13 cellular contexts compared by ENCODE assay signal in genomic region chr6:157860505-157860991, GRCh38. TPM values are rescaled to one million over a fixed set of nuclear protein-coding genes. Genes with fewer than 3 reads are reported as not detected.
DNase-seq lines count a peak whose midpoint lies in the region; TF ChIP-seq lines count a peak whose summit lies in the region.
"Had no signal": no experiment of that assay in that cellular context is flagged by ENCODE, and none has a peak within 500 bp of the region (broad histone marks: within the 10 kb centered on the region; RNA-seq: fewer than 3 reads in every experiment).

No MANE protein-coding gene starts in this region.

- peaks cover 23% of the 10 kb centered on the region for H3K4me1 Mint-ChIP-seq in activated CD4-positive, alpha-beta T cell treated with anti-CD3 and anti-CD28 coated beads, Interleukin-2, amount 10 ng/mL, durations not matched to agents 7 days and 5 days
- peaks cover 64% of the 10 kb centered on the region for H3K4me1 Mint-ChIP-seq in osteocyte (ENCODE audit: unreplicated experiment)

- no peak overlapping the region for H3K56ac ChIP-seq in mesendoderm (ENCODE audit: low read length)

- no peak overlapping the region for H2AK5ac ChIP-seq in mesendoderm (ENCODE audit: low read length)

- H3K27ac Mint-ChIP-seq in activated CD4-positive, alpha-beta T cell treated with anti-CD3 and anti-CD28 coated beads, Interleukin-2, amount 10 ng/mL, durations not matched to agents 7 days and 5 days = peak overlapping the region; percentile 26
- peak overlapping the region; percentile 56 for H3K27ac Mint-ChIP-seq in osteocyte (ENCODE audit: unreplicated experiment)

- POLR2A ChIA-PET in activated CD4-positive, alpha-beta T cell treated with anti-CD3 and anti-CD28 coated beads, Interleukin-2, amount 10 ng/mL, durations not matched to agents 7 days and 5 days (lab: Charles Lee) = no interaction called here

- H3K4me1 ChIP-seq in mesendoderm (ENCODE audit: control insufficient read depth, low read depth, low read length) = peaks cover 6% of the 10 kb centered on the region
- H3K4me1 ChIP-seq: breast epithelium had no signal

- WGBS in mesendoderm (ENCODE audit: extremely low coverage, insufficient coverage, low lambda C conversion rate) = no CpG with 5 or more reads among the region's 4 CpGs

- peak; percentile 63 for DNase-seq in activated CD4-positive, alpha-beta T cell treated with anti-CD3 and anti-CD28 coated beads, Interleukin-2, amount 10 ng/mL, durations not matched to agents 7 days and 5 days
- no peak for DNase-seq in activated CD4-positive, alpha-beta T cell treated with anti-CD3 and anti-CD28 coated beads for 1 hour
- peak; percentile 21 for DNase-seq in SK-MEL-5 (ENCODE audit: low read depth, low spot score)
- DNase-seq in central memory CD4-positive, alpha-beta T cell = peak; percentile 75
- DNase-seq in osteocyte (ENCODE audit: extremely low spot score, unreplicated experiment) = no peak
- no peak for DNase-seq in mesendoderm
- no peak for DNase-seq in ecto neural progenitor cell (ENCODE audit: low spot score)
- DNase-seq in AML-193 (lab: John Stamatoyannopoulos, UW) = no peak
- DNase-seq: H7, NCI-H2107, Peyer's patch, psoas muscle had no signal

- no peak for TF ChIP-seq CTCF in osteocyte (IDR thresholded peaks at IDR 0.05)

- in situ Hi-C loops in SK-MEL-5 (cut with HindIII; ENCODE audit: low pct_unique_long_range_greater_than_20kb, low sequenced_read_pairs) = no loop called here

- no peak overlapping the region for H2BK120ac ChIP-seq in mesendoderm (ENCODE audit: low read depth, low read length)

- H3K79me1 ChIP-seq in mesendoderm (ENCODE audit: low read length) = peaks cover 18% of the 10 kb centered on the region

- no peak overlapping the region for H3K27ac ChIP-seq in mesendoderm (ENCODE audit: low read depth, low read length)
- H3K27ac ChIP-seq: breast epithelium, Peyer's patch, psoas muscle had no signal

- no peak overlapping the region for H3K9ac ChIP-seq in mesendoderm (ENCODE audit: low read length)

- no peak overlapping the region for H4K5ac ChIP-seq in mesendoderm (ENCODE audit: low read length)

- CTCF ChIA-PET in activated CD4-positive, alpha-beta T cell treated with anti-CD3 and anti-CD28 coated beads, Interleukin-2, amount 10 ng/mL, durations not matched to agents 7 days and 5 days (lab: Charles Lee) = interaction anchor here (0.6 to 0.8 kb wide), 2 partner anchors 29 to 1060 kb away, joined by 3 to 7 read pairs; no protein-coding TSS in a partner anchor

- no peak overlapping the region for H2BK5ac ChIP-seq in mesendoderm (ENCODE audit: low read length)

- H3K27me3 ChIP-seq in mesendoderm (ENCODE audit: insufficient read depth, low read length, poor library complexity) = no peaks in the 10 kb centered on the region
- H3K27me3 ChIP-seq: breast epithelium, Peyer's patch had no signal

- peaks cover 4% of the 10 kb centered on the region for H3K36me3 Mint-ChIP-seq in activated CD4-positive, alpha-beta T cell treated with anti-CD3 and anti-CD28 coated beads, Interleukin-2, amount 10 ng/mL, durations not matched to agents 7 days and 5 days (ENCODE audit: low read depth)
- H3K36me3 Mint-ChIP-seq in osteocyte (ENCODE audit: unreplicated experiment) = peaks cover 9% of the 10 kb centered on the region

- no peaks in the 10 kb centered on the region for H3K36me3 ChIP-seq in mesendoderm (ENCODE audit: control insufficient read depth, insufficient read depth, low read length)
- H3K36me3 ChIP-seq: breast epithelium, Peyer's patch had no signal

- peaks cover 58% of the 10 kb centered on the region for H3K79me2 ChIP-seq in mesendoderm (ENCODE audit: control insufficient read depth, insufficient read depth, low read length)

- peaks cover 47% of the 10 kb centered on the region for H3K27me3 Mint-ChIP-seq in activated CD4-positive, alpha-beta T cell treated with anti-CD3 and anti-CD28 coated beads, Interleukin-2, amount 10 ng/mL, durations not matched to agents 7 days and 5 days
- H3K27me3 Mint-ChIP-seq in osteocyte (ENCODE audit: unreplicated experiment) = no peaks in the 10 kb centered on the region

- H3K4me3 Mint-ChIP-seq in activated CD4-positive, alpha-beta T cell treated with anti-CD3 and anti-CD28 coated beads, Interleukin-2, amount 10 ng/mL, durations not matched to agents 7 days and 5 days = peak overlapping the region; percentile 12
- H3K4me3 Mint-ChIP-seq in osteocyte (ENCODE audit: unreplicated experiment) = no peak overlapping the region

- H3K4me3 ChIP-seq in mesendoderm (ENCODE audit: low read length) = no peak overlapping the region
- H3K4me3 ChIP-seq: breast epithelium, Peyer's patch, psoas muscle had no signal

- no peak overlapping the region for H3K4me2 ChIP-seq in mesendoderm (ENCODE audit: low read length)

- H3K9me3 Mint-ChIP-seq in activated CD4-positive, alpha-beta T cell treated with anti-CD3 and anti-CD28 coated beads, Interleukin-2, amount 10 ng/mL, durations not matched to agents 7 days and 5 days = no peaks in the 10 kb centered on the region
- H3K9me3 Mint-ChIP-seq in osteocyte (ENCODE audit: unreplicated experiment) = no peaks in the 10 kb centered on the region

- no peak overlapping the region for H3K23ac ChIP-seq in mesendoderm (ENCODE audit: low read length)

- H3K18ac ChIP-seq in mesendoderm (ENCODE audit: low read length) = no peak overlapping the region

- no peak overlapping the region for H2BK15ac ChIP-seq in mesendoderm (replicated peaks; ENCODE audit: low read depth)

- no peak overlapping the region for H3K4ac ChIP-seq in mesendoderm (ENCODE audit: low read depth, low read length)

- H4K8ac ChIP-seq in mesendoderm (ENCODE audit: low read depth, low read length) = no peak overlapping the region

RNA-seq across cellular contexts. Expression of gene SNX9, which starts 37.5 kb away (rescaled TPM):
- 10 to 100 TPM in 1 of 2 experiments, 1 to 10 TPM in 1; 9.4 to 10.7 TPM for total RNA-seq in activated CD4-positive, alpha-beta T cell treated with anti-CD3 and anti-CD28 coated beads, Interleukin-2, amount 10 ng/mL, durations not matched to agents 7 days and 5 days
- 138 and 144 TPM in 2 replicates for total RNA-seq in SK-MEL-5 (2014; rRNA removed; shearing (Covaris generic))
- polyA plus RNA-seq in SK-MEL-5 (2015; cell fraction: cytosol; rRNA removed) = 110 and 140 TPM in 2 replicates
- polyA plus RNA-seq in SK-MEL-5 (2015; cell fraction: nucleus; rRNA removed) = 63.9 and 71.4 TPM in 2 replicates
- 65.0 and 65.2 TPM in 2 replicates for total RNA-seq in osteocyte
- polyA plus RNA-seq in mesendoderm (2013, experiment 1 of 2) = 28.5 TPM
- 29.3 TPM for polyA plus RNA-seq in mesendoderm (2013, experiment 2 of 2)

Comparison
In these comparisons a context has a peak if more than half of its experiments do, and no peak if none do; other contexts are left out.
1. DNase-seq: peak in activated CD4-positive, alpha-beta T cell treated with anti-CD3 and anti-CD28 coated beads, Interleukin-2, amount 10 ng/mL, durations not matched to agents 7 days and 5 days (single experiment), SK-MEL-5 (single experiment) and central memory CD4-positive, alpha-beta T cell (single experiment); none in activated CD4-positive, alpha-beta T cell treated with anti-CD3 and anti-CD28 coated beads for 1 hour (single experiment), osteocyte (single experiment), mesendoderm (single experiment), ecto neural progenitor cell (single experiment) and AML-193 (0 of 2).